Comparison of ENCODE assay signal across 34 cellular contexts in genomic region chr5:175082346-175082745, GRCh38.
"Had no signal": no experiment of that assay in that cellular context is flagged by ENCODE, and none has a peak within 500 bp of the region (broad histone marks: within the 10 kb centered on the region; RNA-seq: fewer than 3 reads in every experiment).

No MANE protein-coding gene starts in this region.

- H3K36me3 ChIP-seq: MG63 had no signal

- DNase-seq: Karpas-422, Kasumi-1, MG63, MM.1S, MV-4-11, NCI-H1048, NCI-H1092, NCI-H1092 treated with DMSO at 0.1 percent for 48 hours, NCI-H1105, NCI-H1417, NCI-H1417 treated with DMSO at 0.1 percent for 48 hours, NCI-H1436, NCI-H1436 treated with DMSO at 0.1 percent for 48 hours, NCI-H146, NCI-H1694, NCI-H1694 treated with DMSO at 0.1 percent for 48 hours, NCI-H187, NCI-H187 treated with DMSO at 0.1 percent for 48 hours, NCI-H1930, NCI-H2029, NCI-H2029 treated with DMSO at 0.1 percent for 48 hours, NCI-H2081, NCI-H2081 treated with DMSO at 0.1 percent for 48 hours, NCI-H2107, NCI-H2171, NCI-H2171 treated with DMSO at 0.1 percent for 48 hours, NCI-H2227 treated with DMSO at 0.1 percent for 48 hours, NCI-H226, NCI-H345, NCI-H446, NCI-H446 treated with DMSO at 0.1 percent for 48 hours, NCI-H510A, NCI-H510A treated with DMSO at 0.1 percent for 48 hours had no signal

- H3K4me2 ChIP-seq: KMS-11 had no signal

- H3K4me3 ChIP-seq: MG63 had no signal

- H3K27ac ChIP-seq: KMS-11 had no signal

- H3K27me3 ChIP-seq: MG63 had no signal

- H3K9ac ChIP-seq: KMS-11 had no signal

- H3K9me3 ChIP-seq: MG63 had no signal
